ENCODE assay signal across 9 cellular contexts in the genomic region with DNA sequence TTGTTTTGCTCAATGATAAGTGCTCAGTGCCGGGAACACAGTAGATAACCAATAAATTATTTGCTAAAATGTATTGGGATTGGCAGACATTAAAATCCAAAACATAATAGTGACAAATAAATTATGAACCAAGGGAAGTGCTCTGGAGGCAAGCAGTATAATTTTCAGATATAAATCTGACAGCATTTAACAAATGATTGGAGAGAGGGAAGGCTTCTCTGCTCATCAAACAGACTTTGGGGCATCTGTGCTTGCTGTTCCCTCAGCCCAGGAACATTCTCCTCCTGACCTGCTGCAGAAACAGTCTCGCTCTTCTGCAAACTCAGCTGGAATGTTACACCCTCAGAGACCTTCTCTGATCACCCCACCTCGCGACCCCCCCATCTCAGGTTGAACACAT. TPM values are rescaled to one million over a fixed set of nuclear protein-coding genes. Genes with fewer than 3 reads are reported as not detected.
DNase-seq lines count a peak whose midpoint lies in the region; ATAC-seq, FAIRE-seq and TF ChIP-seq lines count a peak whose summit lies in the region.
"Had no signal": no experiment of that assay in that cellular context is flagged by ENCODE, and none has a peak within 500 bp of the region (broad histone marks: within the 10 kb centered on the region; RNA-seq: fewer than 3 reads in every experiment).

No MANE protein-coding gene starts in this region.

- no peaks in the 10 kb centered on the region for H4K20me1 ChIP-seq in HCT116 (ENCODE audit: insufficient read depth)
- H4K20me1 ChIP-seq in PC-9 (ENCODE audit: insufficient read depth): peaks cover 43% of the 10 kb centered on the region

- H3K9me3 ChIP-seq in HCT116 (ENCODE audit: control insufficient read depth in 1 of 2, insufficient read depth in 1 of 2, low read depth in 1 of 2, low read length in 2 of 2): no peaks in the 10 kb centered on the region
- no peaks in the 10 kb centered on the region for H3K9me3 ChIP-seq in PC-9 (ENCODE audit: insufficient read depth, low read depth)
- H3K9me3 ChIP-seq in esophagus (ENCODE audit: control insufficient read depth in 2 of 2, insufficient read depth in 1 of 2, low read depth in 1 of 2, low read length in 1 of 2): no peaks in the 10 kb centered on the region
- no peaks in the 10 kb centered on the region for H3K9me3 ChIP-seq in pancreas
- H3K9me3 ChIP-seq: SJSA1 had no signal

- H3K4me1 ChIP-seq in HCT116 (ENCODE audit: control insufficient read depth in 1 of 2, insufficient read depth in 2 of 2, low read length in 2 of 2): peaks cover 15 to 26% of the 10 kb centered on the region in 2 experiments
- peaks cover 64% of the 10 kb centered on the region for H3K4me1 ChIP-seq in PC-9 (replicated peaks; ENCODE audit: insufficient read depth)
- H3K4me1 ChIP-seq in esophagus (ENCODE audit: control insufficient read depth in 2 of 2, insufficient read depth in 2 of 2, low read length in 1 of 2): peaks cover 2 to 6% of the 10 kb centered on the region in 2 donors
- H3K4me1 ChIP-seq in pancreas: peaks cover 9 to 48% (median 41%) of the 10 kb centered on the region in 3 donors

- intact Hi-C loops in HCT116 (cut with micrococcal nuclease) (no loop called here), PC-9 (cut with micrococcal nuclease; ENCODE audit: unreplicated experiment) (loop anchor here (5.0 kb wide), 2 partner anchors 47 to 702 kb away; a partner anchor contains a TSS), pancreas (cut with DNase I) (no loop called here)

- no peaks in the 10 kb centered on the region for H3K9me3 Mint-ChIP-seq in osteocyte (ENCODE audit: unreplicated experiment)

- no peaks in the 10 kb centered on the region for H3K9me2 ChIP-seq in HCT116 (ENCODE audit: insufficient read depth)
- no peaks in the 10 kb centered on the region for H3K9me2 ChIP-seq in PC-9 (ENCODE audit: insufficient read depth)

- H3K27me3 ChIP-seq in HCT116 (ENCODE audit: insufficient read depth, low read length) (no peaks in the 10 kb centered on the region), PC-9 (ENCODE audit: insufficient read depth, low read depth) (no peaks in the 10 kb centered on the region), esophagus (ENCODE audit: control insufficient read depth in 1 of 2, insufficient read depth in 2 of 2, low read length in 2 of 2) (no peaks in the 10 kb centered on the region), pancreas (no peaks in the 10 kb centered on the region)
- H3K27me3 ChIP-seq: SJSA1 had no signal

- ATAC-seq in HCT116: no peak
- ATAC-seq in pancreas: no peak
- no peak for ATAC-seq in HG03439 (IDR thresholded peaks at IDR 0.05; ENCODE audit: unreplicated experiment)
- ATAC-seq in HG03565 (IDR thresholded peaks at IDR 0.05; ENCODE audit: unreplicated experiment): no peak

- H2AFZ ChIP-seq in HCT116 (ENCODE audit: low read depth, low read length, poor library complexity, severe bottlenecking) (no peak overlapping the region), PC-9 (no peak overlapping the region)

- peaks cover 6% of the 10 kb centered on the region for H3K36me3 Mint-ChIP-seq in osteocyte (ENCODE audit: unreplicated experiment)

- H3K4me2 ChIP-seq in HCT116 (ENCODE audit: low read length): 0 out of 2 replicates have a peak overlapping the region, but pooled peaks have one; percentile 77
- H3K4me2 ChIP-seq in PC-9: peak overlapping the region; percentile 94

- H3K79me2 ChIP-seq in HCT116 (ENCODE audit: insufficient read depth, low read length): peaks cover 72% of the 10 kb centered on the region
- H3K79me2 ChIP-seq in PC-9 (ENCODE audit: low read depth): peaks cover 80% of the 10 kb centered on the region

- H3K27ac Mint-ChIP-seq in osteocyte (ENCODE audit: unreplicated experiment): no peak overlapping the region

- H3K27ac ChIP-seq in HCT116 (ENCODE audit: low read depth, low read length): no peak overlapping the region
- no peak overlapping the region for H3K27ac ChIP-seq in PC-9
- H3K27ac ChIP-seq in esophagus (ENCODE audit: low read depth in 2 of 2, low read length in 1 of 2): no peak overlapping the region
- peak overlapping the region in 2 of 4 donors; percentile 92 to 95 for H3K27ac ChIP-seq in pancreas
- H3K27ac ChIP-seq: SJSA1 had no signal

- H3F3A ChIP-seq in PC-9 (ENCODE audit: insufficient read depth, low read depth): peaks cover 51% of the 10 kb centered on the region

- DNase-seq in HCT116 (ENCODE audit: low read depth, low spot score): no peak
- DNase-seq in PC-9: no peak
- DNase-seq in osteocyte (ENCODE audit: extremely low spot score, unreplicated experiment): no peak
- no peak for DNase-seq in pancreas
- DNase-seq: NCI-H1436 treated with DMSO at 0.1 percent for 48 hours had no signal

- H3K4me1 Mint-ChIP-seq in osteocyte (ENCODE audit: unreplicated experiment): peaks cover 29% of the 10 kb centered on the region

- RAD21 ChIA-PET in HCT116 (lab: Charles Lee; ENCODE audit: low non-redundant PET in 1 of 2, low total read pairs in 2 of 2, uncharacterized antibody in 2 of 2, unreplicated experiment in 2 of 2): no interaction called here

- no peak for TF ChIP-seq POLR2A in HCT116 (IDR thresholded peaks at IDR 0.05; ENCODE audit: borderline replicate concordance, extremely low read depth, insufficient read depth, insufficient read length)

- H3K9ac ChIP-seq in HCT116 (ENCODE audit: low read length): no peak overlapping the region

- peaks cover 3 to 6% of the 10 kb centered on the region in 2 experiments; a peak in 2 of 4 replicates for H3K36me3 ChIP-seq in HCT116 (ENCODE audit: control insufficient read depth in 1 of 2, insufficient read depth in 2 of 2, low read length in 2 of 2)
- peaks cover 20% of the 10 kb centered on the region for H3K36me3 ChIP-seq in PC-9 (ENCODE audit: low read depth)
- no peaks in the 10 kb centered on the region for H3K36me3 ChIP-seq in esophagus (ENCODE audit: control insufficient read depth in 2 of 2, insufficient read depth in 2 of 2, low read length in 1 of 2)
- peaks cover 0 to 14% (median 0%) of the 10 kb centered on the region in 3 donors for H3K36me3 ChIP-seq in pancreas

- H3K4me3 Mint-ChIP-seq in osteocyte (ENCODE audit: unreplicated experiment): peak overlapping the region; percentile 97

- FAIRE-seq in pancreas (lab: Jason Lieb, UNC): no peak

- BruUV-seq in HCT116 (replicated peaks; lab: Mats Ljungman, UMichigan): no TSS peak
- BruUV-seq in PC-9 (replicated peaks; lab: Mats Ljungman, UMichigan): TSS peak; percentile 31

- TF ChIP-seq CTCF in HCT116 (IDR thresholded peaks at IDR 0.05 in 2 of 3, conservative IDR thresholded peaks at IDR 0.05 in 1 of 3; ENCODE audit: borderline replicate concordance in 1 of 3, insufficient read depth in 1 of 3, low read depth in 2 of 3, low read length in 2 of 3) (no peak), PC-9 (conservative IDR thresholded peaks at IDR 0.05) (no peak), osteocyte (IDR thresholded peaks at IDR 0.05) (no peak), pancreas (IDR thresholded peaks at IDR 0.05) (no peak)

- no peaks in the 10 kb centered on the region for H3K27me3 Mint-ChIP-seq in osteocyte (ENCODE audit: unreplicated experiment)

- POLR2A ChIA-PET in HCT116 (lab: Charles Lee): no interaction called here
- POLR2A ChIA-PET in PC-9 (lab: Charles Lee; ENCODE audit: unreplicated experiment): no interaction called here

- no peak for TF ChIP-seq RAD21 in HCT116 (IDR thresholded peaks at IDR 0.05; ENCODE audit: low read depth)

- CTCF ChIA-PET in HCT116 (lab: Charles Lee): no interaction called here
- CTCF ChIA-PET in PC-9 (lab: Charles Lee): no interaction called here

- no peak overlapping the region for H3K4me3 ChIP-seq in HCT116 (replicated peaks in 1 of 2; ENCODE audit: low read depth in 1 of 2, low read length in 2 of 2)
- H3K4me3 ChIP-seq in PC-9: peak overlapping the region; percentile 91
- peak overlapping the region; percentile 39 to 91 for H3K4me3 ChIP-seq in esophagus (ENCODE audit: low read depth in 1 of 2, low read length in 2 of 2)
- H3K4me3 ChIP-seq in pancreas: peak overlapping the region in 2 of 4 donors; percentile 85 to 92
- H3K4me3 ChIP-seq: SJSA1 had no signal

- WGBS in esophagus, 2 donors: 41 to 62% methylated on average over 4 of the region's 4 CpGs
- WGBS in pancreas, 2 donors: 13% methylated on average over 4 of the region's 4 CpGs

TF ChIP-seq in HCT116, 20 proteins besides CTCF, POLR2A, EP300 and RAD21:
- TF ChIP-seq ZFX (IDR thresholded peaks at IDR 0.05) (no peak), CBX3 (IDR thresholded peaks at IDR 0.05; ENCODE audit: low read depth) (no peak), EGR1 (IDR thresholded peaks at IDR 0.05; ENCODE audit: low read depth) (no peak), EZH2phosphoT487 (IDR thresholded peaks at IDR 0.05; ENCODE audit: borderline replicate concordance) (no peak), JUND (IDR thresholded peaks at IDR 0.05) (no peak), SIN3A (IDR thresholded peaks at IDR 0.05; ENCODE audit: low read depth) (no peak), ELF1 (IDR thresholded peaks at IDR 0.05; ENCODE audit: borderline replicate concordance, low read depth) (no peak), YY1 (IDR thresholded peaks at IDR 0.05; ENCODE audit: extremely low read depth, insufficient replicate concordance, low read depth, low read length) (no peak)
- TF ChIP-seq, protein P1, sequence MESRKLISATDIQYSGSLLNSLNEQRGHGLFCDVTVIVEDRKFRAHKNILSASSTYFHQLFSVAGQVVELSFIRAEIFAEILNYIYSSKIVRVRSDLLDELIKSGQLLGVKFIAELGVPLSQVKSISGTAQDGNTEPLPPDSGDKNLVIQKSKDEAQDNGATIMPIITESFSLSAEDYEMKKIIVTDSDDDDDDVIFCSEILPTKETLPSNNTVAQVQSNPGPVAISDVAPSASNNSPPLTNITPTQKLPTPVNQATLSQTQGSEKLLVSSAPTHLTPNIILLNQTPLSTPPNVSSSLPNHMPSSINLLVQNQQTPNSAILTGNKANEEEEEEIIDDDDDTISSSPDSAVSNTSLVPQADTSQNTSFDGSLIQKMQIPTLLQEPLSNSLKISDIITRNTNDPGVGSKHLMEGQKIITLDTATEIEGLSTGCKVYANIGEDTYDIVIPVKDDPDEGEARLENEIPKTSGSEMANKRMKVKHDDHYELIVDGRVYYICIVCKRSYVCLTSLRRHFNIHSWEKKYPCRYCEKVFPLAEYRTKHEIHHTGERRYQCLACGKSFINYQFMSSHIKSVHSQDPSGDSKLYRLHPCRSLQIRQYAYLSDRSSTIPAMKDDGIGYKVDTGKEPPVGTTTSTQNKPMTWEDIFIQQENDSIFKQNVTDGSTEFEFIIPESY (IDR thresholded peaks at IDR 0.05; ENCODE audit: extremely low read depth, insufficient replicate concordance, low read length): no peak
- TF ChIP-seq, protein P2, sequence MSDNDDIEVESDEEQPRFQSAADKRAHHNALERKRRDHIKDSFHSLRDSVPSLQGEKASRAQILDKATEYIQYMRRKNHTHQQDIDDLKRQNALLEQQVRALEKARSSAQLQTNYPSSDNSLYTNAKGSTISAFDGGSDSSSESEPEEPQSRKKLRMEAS (IDR thresholded peaks at IDR 0.05): no peak

RNA-seq across cellular contexts. Expression of a gene that starts 2.2 kb away (rescaled TPM):
- total RNA-seq in HCT116 (2021; ENCODE audit: unreplicated experiment) (100 TPM), PC-9 (2021) (149 and 214 TPM in 2 replicates), osteocyte (97.3 and 102 TPM in 2 replicates), pancreas (100 to 1,000 TPM; 101 to 172 (median 116) TPM)
- 50.5 and 62.2 TPM in 2 replicates for polyA plus RNA-seq in HCT116 (2012)
- polyA plus RNA-seq in esophagus (100 to 1,000 TPM in 1 of 2 donors, 10 to 100 TPM in 1; 79.6 to 154 TPM), pancreas (100 to 1,000 TPM in 1 of 2 donors, 10 to 100 TPM in 1; 59.8 to 141 TPM)

Comparison
In these comparisons a context has a peak if more than half of its experiments do, and no peak if none do; other contexts are left out.
1. H3K4me3 ChIP-seq: peak in PC-9 (single experiment) and esophagus (2 of 2); none in HCT116 (0 of 2).